In the genomic region with DNA sequence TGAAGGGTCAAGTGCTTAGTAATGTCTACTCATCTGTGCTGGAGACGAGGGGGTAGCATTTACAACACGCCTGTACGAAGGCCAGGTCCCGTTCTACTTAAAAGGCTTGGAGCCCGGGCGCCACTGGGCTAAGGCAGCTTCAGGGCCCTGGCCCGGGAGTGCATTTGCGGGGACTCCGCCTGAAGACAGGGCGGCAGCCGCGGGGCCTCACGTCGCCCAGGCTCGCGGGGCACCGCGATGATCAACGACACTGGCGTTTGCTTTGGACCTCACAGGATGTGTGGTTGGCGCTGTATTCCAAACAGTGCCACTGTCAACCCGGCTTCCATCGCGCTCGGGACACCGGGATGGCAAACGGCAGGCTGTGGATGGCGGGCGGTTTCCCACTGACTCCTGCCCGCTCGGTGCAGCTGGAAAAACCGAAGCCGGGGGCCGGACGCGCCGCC, we compare ENCODE assay signal across 8 cellular contexts. TPM values are rescaled to one million over a fixed set of nuclear protein-coding genes. Genes with fewer than 3 reads are reported as not detected.
A peak's percentile ranks its signal among the peaks of the same experiment; 100 is the strongest.
DNase-seq lines count a peak whose midpoint lies in the region; ATAC-seq and TF ChIP-seq lines count a peak whose summit lies in the region.

No MANE protein-coding gene starts in this region.

- peaks cover 32% of the 10 kb centered on the region for H3K4me1 Mint-ChIP-seq in central memory CD8-positive, alpha-beta T cell

- H3K4me2 ChIP-seq in DND-41 (ENCODE audit: insufficient read depth, low read length) = peak overlapping the region; percentile 94

- ATAC-seq in DND-41 (ENCODE audit: insufficient read depth, low read depth) = peak; percentile 43
- ATAC-seq in central memory CD8-positive, alpha-beta T cell (replicated peaks; ENCODE audit: extremely low read depth, poor library complexity, severe bottlenecking) = peak; percentile 21

- H3K4me1 ChIP-seq in DND-41 (ENCODE audit: insufficient read depth, low read length) = peaks cover 42% of the 10 kb centered on the region

- H3K79me2 ChIP-seq in DND-41 (ENCODE audit: insufficient read depth, low read length) = peaks cover 34% of the 10 kb centered on the region

- H3K27me3 ChIP-seq in DND-41 (ENCODE audit: insufficient read depth, low read length, poor library complexity) (no peaks in the 10 kb centered on the region), H7 (ENCODE audit: control insufficient read depth, insufficient read depth, low read length) (no peaks in the 10 kb centered on the region), kidney epithelial cell (ENCODE audit: control insufficient read depth, insufficient read depth, low read length) (no peaks in the 10 kb centered on the region)

- peaks cover 15% of the 10 kb centered on the region for H3K36me3 Mint-ChIP-seq in central memory CD8-positive, alpha-beta T cell (ENCODE audit: insufficient read depth)

- H3K9me3 Mint-ChIP-seq in central memory CD8-positive, alpha-beta T cell = no peaks in the 10 kb centered on the region

- DNase-seq in DND-41 = peak; percentile 64
- peak; percentile 73 for DNase-seq in H7
- peak; percentile 49 for DNase-seq in NCI-H1694 treated with DMSO at 0.1 percent for 48 hours (lab: John Stamatoyannopoulos, UW)
- DNase-seq in central memory CD8-positive, alpha-beta T cell (ENCODE audit: low spot score in 2 of 2) = no peak
- DNase-seq in kidney epithelial cell (ENCODE audit: low read depth) = no peak
- DNase-seq in stimulated activated CD4-positive, alpha-beta T cell treated with anti-CD3 and anti-CD28 coated beads, Interleukin-4, amount 100 ng/mL, for 24 hours = peak; percentile 52
- DNase-seq in NCI-H1436 (lab: John Stamatoyannopoulos, UW) = no peak

- peak overlapping the region; percentile 79 to 83 for H3K4me3 ChIP-seq in DND-41 (ENCODE audit: low read depth in 1 of 2, low read length in 2 of 2)
- H3K4me3 ChIP-seq in H7 (ENCODE audit: insufficient read depth, low read depth, low read length) = peak overlapping the region; percentile 74
- peak overlapping the region; percentile 76 for H3K4me3 ChIP-seq in WI38 (ENCODE audit: low read depth, low read length)
- peak overlapping the region; percentile 81 for H3K4me3 ChIP-seq in kidney epithelial cell (ENCODE audit: low read depth, low read length)

- H3K36me3 ChIP-seq in DND-41 (ENCODE audit: insufficient read depth, low read length) (peaks cover 20% of the 10 kb centered on the region), H7 (replicated peaks; ENCODE audit: control insufficient read depth, insufficient read depth, low read length) (peaks cover 2% of the 10 kb centered on the region; the same call in 1 of the 2 replicates), kidney epithelial cell (ENCODE audit: control insufficient read depth, insufficient read depth, low read length) (no peaks in the 10 kb centered on the region)

- H3K27ac ChIP-seq in DND-41 (ENCODE audit: low read length) = peak overlapping the region; percentile 94

- H3K9ac ChIP-seq in DND-41 (ENCODE audit: low read depth, low read length) = peak overlapping the region; percentile 94

- H3K4me3 Mint-ChIP-seq in central memory CD8-positive, alpha-beta T cell = peak overlapping the region; percentile 80

- H3K9me3 ChIP-seq in DND-41 (ENCODE audit: insufficient read depth, low read length, severe bottlenecking) = no peaks in the 10 kb centered on the region

- peaks cover 31% of the 10 kb centered on the region for H4K20me1 ChIP-seq in DND-41 (ENCODE audit: insufficient read depth, low read length)

- H2AFZ ChIP-seq in DND-41 (ENCODE audit: low read depth, low read length) = peak overlapping the region; percentile 74

- no peaks in the 10 kb centered on the region for H3K27me3 Mint-ChIP-seq in central memory CD8-positive, alpha-beta T cell

- TF ChIP-seq CTCF in DND-41 (IDR thresholded peaks at IDR 0.05; ENCODE audit: borderline replicate concordance, extremely low read depth, low read length, poor library complexity, severe bottlenecking) (peak; percentile 17), WI38 (IDR thresholded peaks at IDR 0.05; ENCODE audit: low read depth, low read length) (no peak), kidney epithelial cell (IDR thresholded peaks at IDR 0.05; ENCODE audit: insufficient read depth, low read length, poor library complexity, severe bottlenecking) (no peak)

- peak overlapping the region; percentile 67 for H3K27ac Mint-ChIP-seq in central memory CD8-positive, alpha-beta T cell (ENCODE audit: low read depth)

RNA-seq across cellular contexts. Expression of a gene that starts 1.1 kb away (rescaled TPM):
- 10.2 and 12.7 TPM in 2 replicates for total RNA-seq in H7 (2014; rRNA removed; shearing (Covaris generic))
- total RNA-seq in kidney epithelial cell = 11.5 and 12.0 TPM in 2 replicates

Comparison
In these comparisons a context has a peak if more than half of its experiments do, and no peak if none do; other contexts are left out.
1. DNase-seq: peak in DND-41 (single experiment), H7 (single experiment), NCI-H1694 treated with DMSO at 0.1 percent for 48 hours (single experiment) and stimulated activated CD4-positive, alpha-beta T cell treated with anti-CD3 and anti-CD28 coated beads, Interleukin-4, amount 100 ng/mL, for 24 hours (single experiment); none in central memory CD8-positive, alpha-beta T cell (0 of 2), kidney epithelial cell (single experiment) and NCI-H1436 (single experiment).
2. Peak in every context shown above with its lines, with median percentiles within 50 percentile points of each other: H3K4me3 ChIP-seq.